ENCODE assay signal across 1 cellular context in genomic region chr16:80997139-80997798, GRCh38.
TF ChIP-seq lines count a peak whose summit lies in the region.

No MANE protein-coding gene starts in this region.

TF ChIP-seq in HepG2, 621 proteins besides CTCF, POLR2A, EP300 and RAD21 (continued from another document and continues in another):
- TF ChIP-seq CSRNP2 (CRISPR knock-in tag; conservative IDR thresholded peaks at IDR 0.05; ENCODE audit: low read depth) (no peak), FOXC1 (CRISPR knock-in tag; IDR thresholded peaks at IDR 0.05; ENCODE audit: borderline replicate concordance) (no peak), NR2C2 (CRISPR knock-in tag; IDR thresholded peaks at IDR 0.05; ENCODE audit: borderline replicate concordance) (no peak), SNAPC5 (CRISPR knock-in tag; IDR thresholded peaks at IDR 0.05; ENCODE audit: borderline replicate concordance) (no peak), ELK4 (CRISPR knock-in tag; IDR thresholded peaks at IDR 0.05; ENCODE audit: borderline replicate concordance) (no peak), NR2F2 (IDR thresholded peaks at IDR 0.05; ENCODE audit: borderline replicate concordance, low read depth) (0 out of 2 replicates have a peak, but pooled peaks have one; percentile 34), LRRFIP1 (CRISPR knock-in tag; conservative IDR thresholded peaks at IDR 0.05) (no peak), ATF2 (CRISPR knock-in tag; IDR thresholded peaks at IDR 0.05) (0 out of 2 replicates have a peak, but pooled peaks have one; percentile 38), RAD51 (IDR thresholded peaks at IDR 0.05; ENCODE audit: borderline replicate concordance) (no peak), ZNF326 (CRISPR knock-in tag; IDR thresholded peaks at IDR 0.05; ENCODE audit: borderline replicate concordance) (no peak), ZNF878 (CRISPR knock-in tag; IDR thresholded peaks at IDR 0.05) (no peak), KAT8 (CRISPR knock-in tag; IDR thresholded peaks at IDR 0.05) (no peak; the same call in 1 of the 2 replicates), ZNF720 (CRISPR knock-in tag; IDR thresholded peaks at IDR 0.05) (no peak), PPARG (CRISPR knock-in tag; conservative IDR thresholded peaks at IDR 0.05) (peak; percentile 70), ZNF205 (CRISPR knock-in tag; IDR thresholded peaks at IDR 0.05) (no peak), MEIS1 (CRISPR knock-in tag; IDR thresholded peaks at IDR 0.05; ENCODE audit: borderline replicate concordance) (no peak), ZNF766 (CRISPR knock-in tag; IDR thresholded peaks at IDR 0.05; ENCODE audit: borderline replicate concordance) (no peak), KLF6 (CRISPR knock-in tag; IDR thresholded peaks at IDR 0.05) (no peak), KDM1A (CRISPR knock-in tag; IDR thresholded peaks at IDR 0.05) (no peak), ZMYM2 (CRISPR knock-in tag; IDR thresholded peaks at IDR 0.05) (no peak), ZBTB14 (CRISPR knock-in tag; IDR thresholded peaks at IDR 0.05) (no peak), ZNF800 (CRISPR knock-in tag; IDR thresholded peaks at IDR 0.05) (no peak), PAXIP1 (CRISPR knock-in tag; conservative IDR thresholded peaks at IDR 0.05) (peak; percentile 61), PBX2 (CRISPR knock-in tag; IDR thresholded peaks at IDR 0.05) (no peak), HNRNPK (IDR thresholded peaks at IDR 0.05; ENCODE audit: low read depth, low read length, poor library complexity, severe bottlenecking) (no peak), ZNF547 (CRISPR knock-in tag; IDR thresholded peaks at IDR 0.05) (no peak), ELF4 (CRISPR knock-in tag; IDR thresholded peaks at IDR 0.05; ENCODE audit: borderline replicate concordance) (peak; percentile 70; the same call in 1 of the 2 replicates), ZBTB44 (CRISPR knock-in tag; IDR thresholded peaks at IDR 0.05) (no peak), JUNB (CRISPR knock-in tag; IDR thresholded peaks at IDR 0.05; ENCODE audit: borderline replicate concordance) (no peak), MLX (CRISPR knock-in tag; IDR thresholded peaks at IDR 0.05) (0 out of 2 replicates have a peak, but pooled peaks have one; percentile 18), USF2 (IDR thresholded peaks at IDR 0.05; ENCODE audit: low read depth, low read length) (no peak), USF2 (CRISPR knock-in tag; IDR thresholded peaks at IDR 0.05; ENCODE audit: borderline replicate concordance) (no peak)
